ENCODE assay signal across 1 cellular context in the genomic region with DNA sequence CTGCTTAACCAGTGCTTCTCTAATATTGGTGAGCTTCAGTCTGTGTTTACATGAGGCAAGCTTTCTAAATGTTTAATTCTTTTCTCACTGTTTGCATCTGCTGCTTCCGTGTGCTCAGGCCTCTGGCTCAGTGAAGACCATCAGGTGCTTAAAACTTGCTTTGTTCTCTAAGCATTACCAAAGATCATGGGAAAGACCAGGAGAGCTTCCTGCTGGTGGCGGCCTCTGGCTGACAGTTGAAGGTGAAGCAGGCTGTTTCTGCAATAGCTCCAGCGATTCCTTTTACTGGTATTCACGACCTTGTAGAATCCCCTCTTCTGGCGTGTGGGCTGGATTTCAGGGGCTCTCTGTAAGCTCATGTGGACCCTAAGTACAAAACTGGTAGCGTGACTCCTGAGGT.
TF ChIP-seq lines count a peak whose summit lies in the region.

No MANE protein-coding gene starts in this region.

TF ChIP-seq in H1, 55 proteins besides CTCF, POLR2A, EP300 and RAD21:
- TF ChIP-seq SRF (IDR thresholded peaks at IDR 0.05; ENCODE audit: low read depth, low read length) (no peak), ASH2L (IDR thresholded peaks at IDR 0.05; ENCODE audit: low read length) (no peak)
- TF ChIP-seq, protein P1, sequence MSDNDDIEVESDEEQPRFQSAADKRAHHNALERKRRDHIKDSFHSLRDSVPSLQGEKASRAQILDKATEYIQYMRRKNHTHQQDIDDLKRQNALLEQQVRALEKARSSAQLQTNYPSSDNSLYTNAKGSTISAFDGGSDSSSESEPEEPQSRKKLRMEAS (IDR thresholded peaks at IDR 0.05): peak; percentile 57; the same call in 1 of the 2 replicates
- TF ChIP-seq, protein P2, sequence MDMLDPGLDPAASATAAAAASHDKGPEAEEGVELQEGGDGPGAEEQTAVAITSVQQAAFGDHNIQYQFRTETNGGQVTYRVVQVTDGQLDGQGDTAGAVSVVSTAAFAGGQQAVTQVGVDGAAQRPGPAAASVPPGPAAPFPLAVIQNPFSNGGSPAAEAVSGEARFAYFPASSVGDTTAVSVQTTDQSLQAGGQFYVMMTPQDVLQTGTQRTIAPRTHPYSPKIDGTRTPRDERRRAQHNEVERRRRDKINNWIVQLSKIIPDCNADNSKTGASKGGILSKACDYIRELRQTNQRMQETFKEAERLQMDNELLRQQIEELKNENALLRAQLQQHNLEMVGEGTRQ (IDR thresholded peaks at IDR 0.05; ENCODE audit: low read length): no peak
TF ChIP-seq in H1: peak in this region for 1.
